19 cellular contexts compared by ENCODE assay signal in genomic region chr3:46917257-46917656, GRCh38. TPM values are rescaled to one million over a fixed set of nuclear protein-coding genes. Genes with fewer than 3 reads are reported as not detected.
"Had no signal": no experiment of that assay in that cellular context is flagged by ENCODE, and none has a peak within 500 bp of the region (broad histone marks: within the 10 kb centered on the region; RNA-seq: fewer than 3 reads in every experiment).

No MANE protein-coding gene starts in this region.

- H3K27ac ChIP-seq: cardiac muscle cell, esophagus squamous epithelium, pancreas, right lobe of liver, thyroid gland, VCaP had no signal

- H3K27me3 Mint-ChIP-seq: naive thymus-derived CD4-positive, alpha-beta T cell; stimulated activated naive B cell treated with anti-CD40 and anti-IgM and Interleukin-4, amounts not matched to agents 10 μg/mL and 1 μg/mL and 100 μg/mL, for 72 hours had no signal

- H3K4me3 ChIP-seq: cardiac muscle cell, esophagus squamous epithelium, pancreas, right lobe of liver, thyroid gland had no signal

- H3K4me1 ChIP-seq: pancreas had no signal

- H3K27me3 ChIP-seq: cardiac muscle cell, esophagus squamous epithelium, pancreas, right lobe of liver, thyroid gland had no signal

- DNase-seq: activated CD4-positive, CD25-positive, alpha-beta regulatory T cell treated with anti-CD3 and anti-CD28 coated beads, Interleukin-2, amount 50 U/mL, for 72 hours; activated CD8-positive, alpha-beta memory T cell treated with anti-CD3 and anti-CD28 coated beads for 24 hours; activated effector memory CD4-positive, alpha-beta T cell treated with Interleukin-2 at 50 U/mL for 16 hours; activated naive CD4-positive, alpha-beta T cell treated with anti-CD3 and anti-CD28 coated beads, Interleukin-2, amount 50 U/mL, for 16 hours; amygdala; dermis blood vessel endothelial cell; effector memory CD4-positive, alpha-beta T cell; esophagus squamous epithelium; mesenchymal stem cell; naive thymus-derived CD4-positive, alpha-beta T cell; pancreas; stimulated activated CD4-positive, alpha-beta T cell treated with anti-CD3 and anti-CD28 coated beads, Interleukin-4, amount 100 ng/mL, for 4 hours; stimulated activated naive B cell treated with anti-CD40 and anti-IgM and Interleukin-4, amounts not matched to agents 10 μg/mL and 1 μg/mL and 100 μg/mL, for 72 hours; T-helper 2 cell; thyroid gland had no signal

- FAIRE-seq: pancreas, urothelium cell line had no signal

- H3K4me3 Mint-ChIP-seq: naive thymus-derived CD4-positive, alpha-beta T cell; stimulated activated naive B cell treated with anti-CD40 and anti-IgM and Interleukin-4, amounts not matched to agents 10 μg/mL and 1 μg/mL and 100 μg/mL, for 72 hours had no signal

- H3K9me3 ChIP-seq: esophagus squamous epithelium, pancreas, right lobe of liver, thyroid gland had no signal

RNA-seq across cellular contexts. Expression of gene PTH1R, which starts 39.7 kb away (rescaled TPM):
- total RNA-seq: naive thymus-derived CD4-positive, alpha-beta T cell had no signal
- polyA plus RNA-seq: naive thymus-derived CD4-positive, alpha-beta T cell had no signal

RNA-seq across cellular contexts. Expression of gene MYL3, which starts 54.0 kb away (rescaled TPM):
- total RNA-seq: dermis blood vessel endothelial cell; naive thymus-derived CD4-positive, alpha-beta T cell had no signal
- polyA plus RNA-seq: naive thymus-derived CD4-positive, alpha-beta T cell had no signal
